Comparison of ENCODE assay signal across 16 cellular contexts in the genomic region with DNA sequence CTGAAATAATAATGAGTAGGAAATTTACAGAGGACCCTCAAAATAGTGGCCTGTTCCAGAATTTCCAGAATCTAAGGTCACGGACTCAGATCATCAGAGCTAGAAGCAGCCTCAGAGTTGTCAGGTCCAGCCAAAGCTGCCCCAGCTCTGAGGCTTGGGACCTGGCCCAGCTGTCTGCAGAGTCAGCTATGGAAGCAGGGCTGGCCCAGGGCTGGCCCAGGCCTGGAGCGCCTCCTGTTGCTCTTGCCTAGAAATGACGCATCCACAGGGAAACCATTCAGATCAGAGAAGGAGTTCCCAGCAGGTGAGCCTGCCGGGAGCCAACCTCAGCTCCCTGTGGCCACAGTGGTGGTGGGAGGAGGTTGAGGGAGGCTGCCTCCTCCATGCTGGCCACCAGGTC.
DNase-seq lines count a peak whose midpoint lies in the region; ATAC-seq, FAIRE-seq and TF ChIP-seq lines count a peak whose summit lies in the region.
"Had no signal": no experiment of that assay in that cellular context is flagged by ENCODE, and none has a peak within 500 bp of the region (broad histone marks: within the 10 kb centered on the region; RNA-seq: fewer than 3 reads in every experiment).

No MANE protein-coding gene starts in this region.

- H2BK120ac ChIP-seq in H1 (replicated peaks; ENCODE audit: low read depth, low read length), result no peak overlapping the region

- H3K4ac ChIP-seq in H1 (replicated peaks; ENCODE audit: insufficient read length, low read depth, low read length), result no peak overlapping the region

- DNase-seq in NCI-H69 (lab: John Stamatoyannopoulos, UW), result peak; percentile 13
- peak in 1 of 2 experiments; percentile 41 for DNase-seq in H1 (ENCODE audit: low read depth in 1 of 2, low spot score in 2 of 2)
- no peak for DNase-seq in Right ventricle myocardium inferior (ENCODE audit: missing footprints)
- no peak for DNase-seq in breast epithelium (ENCODE audit: low spot score in 2 of 2)
- DNase-seq in iPS-NIHi7 (ENCODE audit: extremely low spot score), result no peak
- DNase-seq: ACHN, BE2C, NCI-H1092 treated with DMSO at 0.1 percent for 48 hours, NCI-H1694 treated with DMSO at 0.1 percent for 48 hours, NCI-H345, Peyer's patch, SHP77 had no signal

- 0 out of 2 replicates have a peak overlapping the region, but pooled peaks have one; percentile 49 for H2BK20ac ChIP-seq in H1 (ENCODE audit: low read length)

- H3K56ac ChIP-seq in H1 (replicated peaks; ENCODE audit: insufficient read length, low read depth, low read length), result no peak overlapping the region

- H2BK5ac ChIP-seq in H1 (ENCODE audit: low read depth, low read length), result no peak overlapping the region

- H3K4me3 ChIP-seq in DOHH2 (ENCODE audit: low read length), result no peak overlapping the region
- H3K4me3 ChIP-seq in GM12875 (ENCODE audit: low read depth, low read length), result no peak overlapping the region
- H3K4me3 ChIP-seq in H1 (ENCODE audit: extremely low read depth in 1 of 4, insufficient read depth in 2 of 4, low read depth in 3 of 4, low read length in 4 of 4), result no peak overlapping the region
- no peak overlapping the region for H3K4me3 ChIP-seq in breast epithelium
- H3K4me3 ChIP-seq: Peyer's patch had no signal

- no peak overlapping the region for H3K4me2 ChIP-seq in DOHH2 (ENCODE audit: low read length)
- no peak overlapping the region for H3K4me2 ChIP-seq in H1 (ENCODE audit: insufficient read depth in 1 of 2, low read depth in 2 of 2, low read length in 2 of 2)

- WGBS in H1 (ENCODE audit: extremely low coverage in 1 of 2, insufficient coverage in 1 of 2, insufficient read length in 1 of 2, insufficient replicate concordance in 2 of 2, low coverage in 1 of 2, low lambda C conversion rate in 2 of 2, missing lambda C conversion rate in 1 of 2), 2 experiments, result 84% methylated on average over 4 of the region's 4 CpGs; no CpG with 5 or more reads in 1 of the 2 experiments

- no peaks in the 10 kb centered on the region for H3K79me2 ChIP-seq in DOHH2 (ENCODE audit: control insufficient read depth, low read length)
- no peaks in the 10 kb centered on the region for H3K79me2 ChIP-seq in H1 (ENCODE audit: control insufficient read depth in 1 of 2, insufficient read depth in 2 of 2, low read length in 2 of 2)

- H3K36me3 ChIP-seq in DOHH2 (ENCODE audit: control insufficient read depth, low read length) (no peaks in the 10 kb centered on the region), H1 (ENCODE audit: control insufficient read depth in 2 of 4, insufficient read depth in 4 of 4, low read length in 3 of 4) (no peaks in the 10 kb centered on the region), breast epithelium (no peaks in the 10 kb centered on the region)
- H3K36me3 ChIP-seq: BE2C, Peyer's patch had no signal

- H3K27me3 ChIP-seq in DOHH2 (ENCODE audit: control insufficient read depth, low read length), result no peaks in the 10 kb centered on the region
- H3K27me3 ChIP-seq in H1 (replicated peaks in 1 of 4; ENCODE audit: control insufficient read depth in 3 of 4, extremely low read depth in 1 of 4, insufficient read depth in 3 of 4, low read length in 3 of 4), result 0 out of 7 replicates have a peak, but pooled peaks cover 0 to 2% (median 0%) of the 10 kb centered on the region in 4 experiments
- H3K27me3 ChIP-seq in breast epithelium, result no peaks in the 10 kb centered on the region
- H3K27me3 ChIP-seq: BE2C, Peyer's patch had no signal

- H3K18ac ChIP-seq in H1 (ENCODE audit: extremely low read depth, low read length), result peak overlapping the region; percentile 26; the same call in 1 of the 2 replicates

- no peak for FAIRE-seq in H1 (lab: Jason Lieb, UNC)

- no peak overlapping the region for H4K91ac ChIP-seq in H1 (replicated peaks; ENCODE audit: insufficient read length, low read length)

- TF ChIP-seq POLR2A in H1 (IDR thresholded peaks at IDR 0.05; ENCODE audit: control extremely low read depth in 1 of 2, low read depth in 2 of 2, low read length in 2 of 2) (no peak), breast epithelium (IDR thresholded peaks at IDR 0.05) (no peak)

- CTCF ChIA-PET in H1 (lab: Charles Lee; ENCODE audit: partially characterized antibody), result interaction anchor here (0.6 to 2.2 kb wide), 7 partner anchors 8 to 351 kb away, joined by 3 to 6 read pairs (median 3); no protein-coding TSS in a partner anchor

- no peak overlapping the region for H3K23ac ChIP-seq in H1 (ENCODE audit: insufficient read length)

- POLR2A ChIA-PET in H1 (lab: Charles Lee; ENCODE audit: partially characterized antibody), result interaction anchor here (1.0 kb wide), 1 partner anchor 8 kb away, joined by 3 read pairs; no protein-coding TSS in a partner anchor

- no peak overlapping the region for H4K5ac ChIP-seq in H1 (ENCODE audit: insufficient read length, low read depth, low read length)

- H3K79me1 ChIP-seq in H1 (ENCODE audit: low read depth, low read length), result no peaks in the 10 kb centered on the region

- no peaks in the 10 kb centered on the region for H3K23me2 ChIP-seq in H1 (ENCODE audit: low read depth, low read length)

- no peaks in the 10 kb centered on the region for H3K9me2 ChIP-seq in DOHH2 (replicated peaks; ENCODE audit: control insufficient read depth, low read length)

- H3K9ac ChIP-seq in H1 (replicated peaks in 1 of 4; ENCODE audit: extremely low read depth in 1 of 4, low read depth in 3 of 4, low read length in 3 of 4), result no peak overlapping the region

- no peak overlapping the region for H2BK15ac ChIP-seq in H1 (ENCODE audit: low read length)

- H3K14ac ChIP-seq in H1 (ENCODE audit: insufficient read length), result no peak overlapping the region

- H3F3A ChIP-seq in DOHH2 (ENCODE audit: control insufficient read depth, insufficient read depth), result no peaks in the 10 kb centered on the region

- TF ChIP-seq RAD21 in H1 (IDR thresholded peaks at IDR 0.05 in 1 of 2, conservative IDR thresholded peaks at IDR 0.05 in 1 of 2; ENCODE audit: low read depth in 2 of 2, low read length in 2 of 2), result peak; percentile 34 to 60; a peak in 3 of 4 replicates

- no peak overlapping the region for H2AK5ac ChIP-seq in H1 (ENCODE audit: low read depth, low read length)

- H3K9me3 ChIP-seq in DOHH2 (ENCODE audit: control insufficient read depth, insufficient read depth, low read length), result no peaks in the 10 kb centered on the region
- H3K9me3 ChIP-seq in H1 (ENCODE audit: insufficient read depth in 2 of 2, low read depth in 1 of 2, low read length in 1 of 2), result peaks cover 0 to 2% of the 10 kb centered on the region in 2 experiments; a peak in 1 of 4 replicates
- no peaks in the 10 kb centered on the region for H3K9me3 ChIP-seq in breast epithelium
- H3K9me3 ChIP-seq: BE2C, Peyer's patch had no signal

- peak; percentile 42 for TF ChIP-seq CTCF in DOHH2 (IDR thresholded peaks at IDR 0.05; ENCODE audit: low read depth, low read length, poor library complexity, severe bottlenecking)
- TF ChIP-seq CTCF in GM12875 (IDR thresholded peaks at IDR 0.05; ENCODE audit: borderline replicate concordance, insufficient read depth, low read depth, low read length), result peak; percentile 28; the same call in 1 of the 2 replicates
- TF ChIP-seq CTCF in H1 (IDR thresholded peaks at IDR 0.05; ENCODE audit: control extremely low read depth in 1 of 3, insufficient read depth in 1 of 3, low read depth in 1 of 3, low read length in 3 of 3), result peak; percentile 22 to 40 (median 25); a peak in 3 of 4 replicates
- no peak for TF ChIP-seq CTCF in breast epithelium (IDR thresholded peaks at IDR 0.05)

- no peak overlapping the region for H4K8ac ChIP-seq in H1 (ENCODE audit: extremely low read depth, insufficient read depth, low read length)

- H3K27ac ChIP-seq in DOHH2 (ENCODE audit: low read depth, low read length) (no peak overlapping the region), H1 (ENCODE audit: low read depth, low read length) (no peak overlapping the region), breast epithelium (no peak overlapping the region)
- H3K27ac ChIP-seq: Peyer's patch had no signal

- H2AFZ ChIP-seq in H1 (ENCODE audit: low read length), result no peak overlapping the region

- H3K4me1 ChIP-seq in DOHH2 (ENCODE audit: control insufficient read depth, low read length), result no peaks in the 10 kb centered on the region
- peaks cover 0 to 5% (median 2%) of the 10 kb centered on the region in 4 experiments; a peak in 2 of 7 replicates for H3K4me1 ChIP-seq in H1 (replicated peaks in 1 of 4; ENCODE audit: control insufficient read depth in 3 of 4, insufficient read depth in 4 of 4, low read length in 3 of 4)
- H3K4me1 ChIP-seq in breast epithelium, result no peaks in the 10 kb centered on the region
- H3K4me1 ChIP-seq: BE2C, Peyer's patch had no signal

- no peak for ATAC-seq in Right ventricle myocardium inferior
- no peak for ATAC-seq in HG02623 (IDR thresholded peaks at IDR 0.05; ENCODE audit: unreplicated experiment)
- ATAC-seq: CD8-positive, alpha-beta T cell had no signal

- TF ChIP-seq EP300 in H1 (IDR thresholded peaks at IDR 0.05; ENCODE audit: borderline replicate concordance in 1 of 2, low read depth in 2 of 2, low read length in 2 of 2), result no peak

- peak overlapping the region; percentile 42; the same call in 1 of the 2 replicates for H2BK12ac ChIP-seq in H1 (ENCODE audit: low read depth, low read length)

- H4K20me1 ChIP-seq in DOHH2 (ENCODE audit: control insufficient read depth, insufficient read depth, low read depth, low read length) (no peaks in the 10 kb centered on the region), H1 (replicated peaks in 1 of 2; ENCODE audit: control insufficient read depth in 1 of 2, insufficient read depth in 2 of 2, low read length in 2 of 2) (no peaks in the 10 kb centered on the region)

- intact Hi-C loops in Right ventricle myocardium inferior (cut with DNase I), result no loop called here
- intact Hi-C loops in breast epithelium (cut with DNase I; ENCODE audit: low total_unique reads), result no loop called here

TF ChIP-seq in H1, 55 proteins besides CTCF, POLR2A, EP300 and RAD21:
- TF ChIP-seq RBBP5 (IDR thresholded peaks at IDR 0.05; ENCODE audit: borderline replicate concordance, low read depth, low read length) (no peak), RFX5 (IDR thresholded peaks at IDR 0.05; ENCODE audit: borderline replicate concordance, low read depth, low read length) (no peak), KDM1A (IDR thresholded peaks at IDR 0.05; ENCODE audit: borderline replicate concordance, low read length) (no peak), SIX5 (IDR thresholded peaks at IDR 0.05; ENCODE audit: low read depth, low read length) (no peak), SAP30 (IDR thresholded peaks at IDR 0.05; ENCODE audit: insufficient read depth, insufficient replicate concordance, low read length) (no peak), CBX5 (IDR thresholded peaks at IDR 0.05; ENCODE audit: low read depth, low read length) (no peak)

Comparison
In these comparisons a context has a peak if more than half of its experiments do, and no peak if none do; other contexts are left out.
1. CTCF ChIP-seq: peak in DOHH2 (single experiment), GM12875 (single experiment) and H1 (3 of 3); none in breast epithelium (0 of 3).